Comparison of ENCODE assay signal across 8 cellular contexts in the genomic region with DNA sequence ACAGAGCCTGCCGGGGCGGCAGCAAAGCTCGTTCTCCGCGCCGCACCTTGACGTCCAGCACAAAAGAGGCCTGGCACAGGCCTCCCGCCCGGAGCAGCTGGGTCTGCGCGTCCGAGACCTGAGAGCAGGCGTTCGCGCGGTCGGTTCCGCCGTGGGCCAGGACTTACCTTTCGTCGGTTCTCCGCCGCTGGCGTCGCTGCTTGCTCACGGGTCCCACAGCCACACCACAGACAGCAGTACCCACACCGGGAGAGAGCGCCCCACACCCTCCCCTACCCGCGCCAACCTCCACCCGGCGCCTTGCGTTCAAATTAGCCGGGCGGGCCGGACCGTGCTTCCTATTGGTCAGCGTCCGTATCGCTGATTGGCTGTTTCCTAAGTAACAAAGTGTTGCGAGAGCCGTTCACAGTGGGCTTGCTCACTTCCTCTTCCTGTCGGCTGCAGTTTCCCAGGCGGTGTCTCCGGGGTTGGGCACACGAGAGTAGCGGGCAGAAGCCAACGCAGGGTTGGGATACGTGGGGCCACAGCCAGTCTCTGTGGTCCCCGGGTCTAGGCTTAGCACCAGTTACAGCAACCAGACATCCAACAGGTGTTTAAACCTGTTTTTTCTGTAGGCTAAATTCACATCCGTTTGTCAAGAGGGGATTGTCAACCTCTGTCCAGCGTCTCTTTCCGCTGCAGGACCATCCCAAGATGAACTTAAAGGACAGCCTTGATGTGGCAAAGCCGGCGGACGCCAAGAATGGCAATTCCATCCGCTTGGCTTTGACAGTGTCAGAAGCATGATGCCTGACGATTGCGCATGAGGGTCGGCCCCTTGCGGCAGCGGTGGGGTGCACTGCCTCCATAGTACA. TPM values are rescaled to one million over a fixed set of nuclear protein-coding genes. Genes with fewer than 3 reads are reported as not detected.
DNase-seq lines count a peak whose midpoint lies in the region; ATAC-seq and TF ChIP-seq lines count a peak whose summit lies in the region.

A gene (minus strand): TSS at position 313 of the 854 bp plus-strand sequence. CDS start 11,429 bp downstream, outside the sequence.

- ATAC-seq in stimulated activated naive CD8-positive, alpha-beta T cell treated with anti-CD3 and anti-CD28 coated beads, Interleukin-15, Interleukin-2, amounts not matched to agents 100 U/mL and 50 U/mL, for 24 hours = peak; percentile 98

- H3K4me3 Mint-ChIP-seq in activated T-helper 2 cell treated with anti-CD3 and anti-CD28 coated beads, Interferon-gamma antibody, Interleukin-2, Interleukin-4, amounts not matched to agents 10 μg/mL and 5 μg/mL and 100 μg/mL, durations not matched to agents 14 hours and 24 hours and 36 hours (ENCODE audit: low read depth) = peak within 1 kb of the TSS; percentile 93
- H3K4me3 Mint-ChIP-seq in nephron = peak within 1 kb of the TSS; percentile 89 to 94 (median 92)

- no peaks in the 10 kb centered on the region for H3K27me3 Mint-ChIP-seq in activated T-helper 2 cell treated with anti-CD3 and anti-CD28 coated beads, Interferon-gamma antibody, Interleukin-2, Interleukin-4, amounts not matched to agents 10 μg/mL and 5 μg/mL and 100 μg/mL, durations not matched to agents 14 hours and 24 hours and 36 hours (ENCODE audit: low read depth)
- H3K27me3 Mint-ChIP-seq in nephron (ENCODE audit: low read depth) = peaks cover under 1% of the 10 kb centered on the region

- intact Hi-C loops in activated T-helper 2 cell treated with anti-CD3 and anti-CD28 coated beads, Interferon-gamma antibody, Interleukin-2, Interleukin-4, amounts not matched to agents 10 μg/mL and 5 μg/mL and 100 μg/mL, durations not matched to agents 14 hours and 24 hours and 36 hours (cut with micrococcal nuclease) = loop anchor here (2.0 to 5.0 kb wide), 2 partner anchors 21 to 75 kb away; a partner anchor contains a TSS

- peaks cover 23% of the 10 kb centered on the region for H3K36me3 Mint-ChIP-seq in activated T-helper 2 cell treated with anti-CD3 and anti-CD28 coated beads, Interferon-gamma antibody, Interleukin-2, Interleukin-4, amounts not matched to agents 10 μg/mL and 5 μg/mL and 100 μg/mL, durations not matched to agents 14 hours and 24 hours and 36 hours (ENCODE audit: low read depth)
- peaks cover 9% of the 10 kb centered on the region for H3K36me3 Mint-ChIP-seq in nephron (ENCODE audit: low read depth)

- TF ChIP-seq CTCF in fibroblast of pulmonary artery (IDR thresholded peaks at IDR 0.05; ENCODE audit: low read length, missing control alignments) (no peak), nephron (IDR thresholded peaks at IDR 0.05; ENCODE audit: unreplicated experiment in 3 of 3) (no peak)

- no peaks in the 10 kb centered on the region for H3K9me3 Mint-ChIP-seq in activated T-helper 2 cell treated with anti-CD3 and anti-CD28 coated beads, Interferon-gamma antibody, Interleukin-2, Interleukin-4, amounts not matched to agents 10 μg/mL and 5 μg/mL and 100 μg/mL, durations not matched to agents 14 hours and 24 hours and 36 hours
- H3K9me3 Mint-ChIP-seq in nephron = no peaks in the 10 kb centered on the region

- peak within 1 kb of the TSS; percentile 89 for H3K4me3 ChIP-seq in fibroblast of pulmonary artery (replicated peaks; ENCODE audit: low read depth, low read length)

- DNase-seq in ELR (ENCODE audit: low read depth) (peak; percentile 100), H4 (ENCODE audit: low spot score) (peak; percentile 99), M059J (ENCODE audit: low read depth) (peak; percentile 96), fibroblast of pulmonary artery (ENCODE audit: low read depth) (peak; percentile 96)
- DNase-seq in activated T-helper 2 cell treated with anti-CD3 and anti-CD28 coated beads, Interferon-gamma antibody, Interleukin-2, Interleukin-4, amounts not matched to agents 10 μg/mL and 5 μg/mL and 100 μg/mL, durations not matched to agents 14 hours and 24 hours and 36 hours (ENCODE audit: low spot score) = peak; percentile 91
- DNase-seq in stimulated activated naive CD8-positive, alpha-beta T cell treated with anti-CD3 and anti-CD28 coated beads, Interleukin-15, Interleukin-2, amounts not matched to agents 100 U/mL and 50 U/mL, for 24 hours = peak; percentile 91

- TF ChIP-seq POLR2A in Raji (IDR thresholded peaks at IDR 0.05; ENCODE audit: insufficient read depth, low read depth, low read length) = peak; percentile 99

- H3K4me1 Mint-ChIP-seq in activated T-helper 2 cell treated with anti-CD3 and anti-CD28 coated beads, Interferon-gamma antibody, Interleukin-2, Interleukin-4, amounts not matched to agents 10 μg/mL and 5 μg/mL and 100 μg/mL, durations not matched to agents 14 hours and 24 hours and 36 hours (ENCODE audit: low read depth) = peaks cover 32% of the 10 kb centered on the region
- peaks cover 12% of the 10 kb centered on the region for H3K4me1 Mint-ChIP-seq in nephron

- H3K27ac Mint-ChIP-seq in activated T-helper 2 cell treated with anti-CD3 and anti-CD28 coated beads, Interferon-gamma antibody, Interleukin-2, Interleukin-4, amounts not matched to agents 10 μg/mL and 5 μg/mL and 100 μg/mL, durations not matched to agents 14 hours and 24 hours and 36 hours = peak within 1 kb of the TSS; percentile 78
- peak within 1 kb of the TSS; percentile 69 to 85 (median 76) for H3K27ac Mint-ChIP-seq in nephron

RNA-seq across cellular contexts. Expression of the gene that starts here (rescaled TPM):
- total RNA-seq in H4 (2014; rRNA removed; shearing (Covaris generic)) = 4.5 and 4.9 TPM in 2 replicates
- 4.9 and 10.6 TPM in 2 replicates for total RNA-seq in M059J (2014; rRNA removed; shearing (Covaris generic))
- total RNA-seq in activated T-helper 2 cell treated with anti-CD3 and anti-CD28 coated beads, Interferon-gamma antibody, Interleukin-2, Interleukin-4, amounts not matched to agents 10 μg/mL and 5 μg/mL and 100 μg/mL, durations not matched to agents 14 hours and 24 hours and 36 hours = 46.7 and 47.1 TPM in 2 replicates

Comparison
In these comparisons a context has a peak if more than half of its experiments do, and no peak if none do; other contexts are left out.
1. Peak in every context shown above with its lines: DNase-seq, ATAC-seq and H3K4me3 ChIP-seq.